In the genomic region with DNA sequence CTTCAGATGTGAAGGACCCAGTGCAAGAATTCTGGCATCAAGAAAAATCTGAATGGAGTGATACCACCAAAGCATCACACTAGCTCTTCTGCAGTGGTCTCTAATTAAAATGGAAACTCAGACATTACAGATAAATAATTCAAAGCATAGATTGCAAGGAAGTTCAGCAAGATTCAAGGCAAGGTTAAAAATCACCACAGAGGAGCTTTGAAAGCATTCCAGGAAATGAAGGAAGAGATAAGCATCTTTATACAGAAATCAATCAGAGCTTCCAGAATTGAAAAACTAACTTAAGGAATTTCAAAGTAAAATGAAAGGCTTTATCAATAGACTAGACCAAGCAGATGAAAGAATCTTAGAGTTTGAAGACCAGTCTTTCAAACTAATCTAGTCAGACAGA, we compare ENCODE assay signal across 20 cellular contexts. TPM values are rescaled to one million over a fixed set of nuclear protein-coding genes. Genes with fewer than 3 reads are reported as not detected.
DNase-seq lines count a peak whose midpoint lies in the region; ATAC-seq and TF ChIP-seq lines count a peak whose summit lies in the region.
"Had no signal": no experiment of that assay in that cellular context is flagged by ENCODE, and none has a peak within 500 bp of the region (broad histone marks: within the 10 kb centered on the region; RNA-seq: fewer than 3 reads in every experiment).

No MANE protein-coding gene starts in this region.

- H2AFZ ChIP-seq in Loucy (ENCODE audit: low read length) (no peak overlapping the region), hepatocyte (no peak overlapping the region)

- H3K9me2 ChIP-seq in Loucy (replicated peaks; ENCODE audit: low read depth, low read length) (no peaks in the 10 kb centered on the region), hepatocyte (replicated peaks; ENCODE audit: insufficient read depth) (no peaks in the 10 kb centered on the region)

- DNase-seq in activated naive CD4-positive, alpha-beta T cell treated with anti-CD3 and anti-CD28 coated beads, Interleukin-2, amount 10 ng/mL, durations not matched to agents 7 days and 5 days: no peak
- DNase-seq in activated naive CD4-positive, alpha-beta T cell treated with anti-CD3 and anti-CD28 coated beads for 36 hours: no peak
- DNase-seq in hepatocyte (ENCODE audit: low spot score): no peak
- DNase-seq: 8988T, AML-193, C1 segment of cervical spinal cord, H7, HFFc6, KBM-7, NCI-H1092 treated with DMSO at 0.1 percent for 48 hours, NCI-H146, NCI-H2029, NCI-H226, NCI-H510A treated with DMSO at 0.1 percent for 48 hours, NCI-H748 treated with DMSO at 0.1 percent for 48 hours had no signal

- H3K9ac ChIP-seq in Loucy (ENCODE audit: low read depth, low read length, poor library complexity, severe bottlenecking): no peak overlapping the region

- H3K36me3 ChIP-seq in Loucy (ENCODE audit: insufficient read depth, low read length) (no peaks in the 10 kb centered on the region), hepatocyte (replicated peaks; ENCODE audit: insufficient read depth, low read depth) (no peaks in the 10 kb centered on the region)

- peaks cover 11% of the 10 kb centered on the region for H3K36me3 Mint-ChIP-seq in activated naive CD4-positive, alpha-beta T cell treated with anti-CD3 and anti-CD28 coated beads, Interleukin-2, amount 10 ng/mL, durations not matched to agents 7 days and 5 days
- no peaks in the 10 kb centered on the region for H3K36me3 Mint-ChIP-seq in activated naive CD4-positive, alpha-beta T cell treated with anti-CD3 and anti-CD28 coated beads for 36 hours (ENCODE audit: low read depth)
- H3K36me3 Mint-ChIP-seq in activated T-helper 17 cell treated with anti-CD3 and anti-CD28 coated beads, Interleukin-2, amount 50 U/mL, for 72 hours (ENCODE audit: low read depth): no peaks in the 10 kb centered on the region

- H3K4me3 ChIP-seq in Loucy (ENCODE audit: low read length, poor library complexity, severe bottlenecking): peak overlapping the region; percentile 25
- H3K4me3 ChIP-seq in hepatocyte: no peak overlapping the region

- H3K9me3 Mint-ChIP-seq in activated naive CD4-positive, alpha-beta T cell treated with anti-CD3 and anti-CD28 coated beads, Interleukin-2, amount 10 ng/mL, durations not matched to agents 7 days and 5 days: peaks cover 9% of the 10 kb centered on the region
- H3K9me3 Mint-ChIP-seq in activated naive CD4-positive, alpha-beta T cell treated with anti-CD3 and anti-CD28 coated beads for 36 hours: peaks cover 2% of the 10 kb centered on the region
- H3K9me3 Mint-ChIP-seq in activated T-helper 17 cell treated with anti-CD3 and anti-CD28 coated beads, Interleukin-2, amount 50 U/mL, for 72 hours: peaks cover 3% of the 10 kb centered on the region

- no peaks in the 10 kb centered on the region for H3K79me2 ChIP-seq in Loucy (ENCODE audit: insufficient read depth, low read length)
- no peaks in the 10 kb centered on the region for H3K79me2 ChIP-seq in hepatocyte

- intact Hi-C loops in activated naive CD4-positive, alpha-beta T cell treated with anti-CD3 and anti-CD28 coated beads for 36 hours (cut with micrococcal nuclease): no loop called here

- CTCF ChIA-PET in activated naive CD4-positive, alpha-beta T cell treated with anti-CD3 and anti-CD28 coated beads, Interleukin-2, amount 10 ng/mL, durations not matched to agents 7 days and 5 days (lab: Charles Lee): interaction anchor here (1.4 kb wide), 1 partner anchor 20 kb away, joined by 3 read pairs; no protein-coding TSS in a partner anchor
- CTCF ChIA-PET in activated naive CD4-positive, alpha-beta T cell treated with anti-CD3 and anti-CD28 coated beads for 36 hours (lab: Charles Lee): interaction anchor here (0.6 to 0.9 kb wide), 3 partner anchors 9 to 118 kb away, joined by 3 read pairs; no protein-coding TSS in a partner anchor

- peaks cover 46% of the 10 kb centered on the region for H3K4me1 Mint-ChIP-seq in activated naive CD4-positive, alpha-beta T cell treated with anti-CD3 and anti-CD28 coated beads, Interleukin-2, amount 10 ng/mL, durations not matched to agents 7 days and 5 days
- peaks cover 15% of the 10 kb centered on the region for H3K4me1 Mint-ChIP-seq in activated naive CD4-positive, alpha-beta T cell treated with anti-CD3 and anti-CD28 coated beads for 36 hours (ENCODE audit: low read depth)
- peaks cover 23% of the 10 kb centered on the region for H3K4me1 Mint-ChIP-seq in activated T-helper 17 cell treated with anti-CD3 and anti-CD28 coated beads, Interleukin-2, amount 50 U/mL, for 72 hours

- peaks cover 36% of the 10 kb centered on the region for H3K4me1 ChIP-seq in Loucy (ENCODE audit: insufficient read depth, low read length, poor library complexity, severe bottlenecking)
- H3K4me1 ChIP-seq in hepatocyte (ENCODE audit: insufficient read depth): no peaks in the 10 kb centered on the region

- H3K4me2 ChIP-seq in Loucy (ENCODE audit: low read depth, low read length, poor library complexity, severe bottlenecking) (peak overlapping the region; percentile 37), hepatocyte (no peak overlapping the region)

- peak overlapping the region; percentile 35 for H3K27ac Mint-ChIP-seq in activated naive CD4-positive, alpha-beta T cell treated with anti-CD3 and anti-CD28 coated beads, Interleukin-2, amount 10 ng/mL, durations not matched to agents 7 days and 5 days
- H3K27ac Mint-ChIP-seq in activated naive CD4-positive, alpha-beta T cell treated with anti-CD3 and anti-CD28 coated beads for 36 hours: no peak overlapping the region
- H3K27ac Mint-ChIP-seq in activated T-helper 17 cell treated with anti-CD3 and anti-CD28 coated beads, Interleukin-2, amount 50 U/mL, for 72 hours: no peak overlapping the region
- H3K27ac Mint-ChIP-seq: HFFc6 had no signal

- no peak for ATAC-seq in activated T-helper 17 cell treated with anti-CD3 and anti-CD28 coated beads, Interleukin-2, amount 50 U/mL, for 72 hours (replicated peaks)
- ATAC-seq in GM21529 (IDR thresholded peaks at IDR 0.05; ENCODE audit: unreplicated experiment) (no peak), HG03378 (IDR thresholded peaks at IDR 0.05; ENCODE audit: unreplicated experiment) (no peak)
- ATAC-seq: SK-N-SH treated with all-trans-retinoic acid at 6 μM for 48 hours had no signal

- H3K27ac ChIP-seq in hepatocyte: no peak overlapping the region

- H4K20me1 ChIP-seq in Loucy (ENCODE audit: insufficient read depth, low read length, poor library complexity, severe bottlenecking): no peaks in the 10 kb centered on the region
- no peaks in the 10 kb centered on the region for H4K20me1 ChIP-seq in hepatocyte (ENCODE audit: insufficient read depth, poor library complexity, severe bottlenecking)

- no peak overlapping the region for H3K4me3 Mint-ChIP-seq in activated naive CD4-positive, alpha-beta T cell treated with anti-CD3 and anti-CD28 coated beads, Interleukin-2, amount 10 ng/mL, durations not matched to agents 7 days and 5 days
- H3K4me3 Mint-ChIP-seq in activated naive CD4-positive, alpha-beta T cell treated with anti-CD3 and anti-CD28 coated beads for 36 hours: no peak overlapping the region
- H3K4me3 Mint-ChIP-seq in activated T-helper 17 cell treated with anti-CD3 and anti-CD28 coated beads, Interleukin-2, amount 50 U/mL, for 72 hours: peak overlapping the region; percentile 23
- H3K4me3 Mint-ChIP-seq: HFFc6 had no signal

- TF ChIP-seq CTCF in Loucy (conservative IDR thresholded peaks at IDR 0.05; ENCODE audit: low read length) (no peak), hepatocyte (IDR thresholded peaks at IDR 0.05; ENCODE audit: poor library complexity) (no peak)

- H3K9me3 ChIP-seq in Loucy (ENCODE audit: insufficient read depth, low read depth, low read length) (peaks cover 7% of the 10 kb centered on the region; the same call in 1 of the 2 replicates), hepatocyte (ENCODE audit: low read depth) (no peaks in the 10 kb centered on the region)

- H3K27me3 ChIP-seq in Loucy (ENCODE audit: insufficient read depth, low read length, poor library complexity, severe bottlenecking) (no peaks in the 10 kb centered on the region), hepatocyte (no peaks in the 10 kb centered on the region)

- H3F3A ChIP-seq in Loucy (ENCODE audit: low read depth): peaks cover 5% of the 10 kb centered on the region; the same call in 1 of the 2 replicates

- peaks cover 10% of the 10 kb centered on the region for H3K27me3 Mint-ChIP-seq in activated naive CD4-positive, alpha-beta T cell treated with anti-CD3 and anti-CD28 coated beads, Interleukin-2, amount 10 ng/mL, durations not matched to agents 7 days and 5 days
- no peaks in the 10 kb centered on the region for H3K27me3 Mint-ChIP-seq in activated naive CD4-positive, alpha-beta T cell treated with anti-CD3 and anti-CD28 coated beads for 36 hours (ENCODE audit: low read depth)
- no peaks in the 10 kb centered on the region for H3K27me3 Mint-ChIP-seq in activated T-helper 17 cell treated with anti-CD3 and anti-CD28 coated beads, Interleukin-2, amount 50 U/mL, for 72 hours

RNA-seq across cellular contexts. Expression of a gene that starts 20.4 kb away (rescaled TPM):
- total RNA-seq in activated naive CD4-positive, alpha-beta T cell treated with anti-CD3 and anti-CD28 coated beads for 36 hours: 1 to 10 TPM; 1.3 to 1.5 TPM
- 10 to 100 TPM; 45.9 to 50.2 TPM for total RNA-seq in activated T-helper 17 cell treated with anti-CD3 and anti-CD28 coated beads, Interleukin-2, amount 50 U/mL, for 72 hours
- total RNA-seq in hepatocyte: 6.9 and 9.6 TPM in 2 replicates
- 20.0 and 24.5 TPM in 2 replicates for polyA plus RNA-seq in hepatocyte

RNA-seq across cellular contexts. Expression of a gene that starts 51.2 kb away (rescaled TPM):
- total RNA-seq in activated naive CD4-positive, alpha-beta T cell treated with anti-CD3 and anti-CD28 coated beads for 36 hours: 10 to 100 TPM; 81.1 to 83.9 TPM
- 100 to 1,000 TPM; 113 to 151 TPM for total RNA-seq in activated T-helper 17 cell treated with anti-CD3 and anti-CD28 coated beads, Interleukin-2, amount 50 U/mL, for 72 hours
- total RNA-seq in hepatocyte: 28.2 and 42.8 TPM in 2 replicates
- polyA plus RNA-seq in hepatocyte: 23.6 and 29.7 TPM in 2 replicates
